In the genomic region with DNA sequence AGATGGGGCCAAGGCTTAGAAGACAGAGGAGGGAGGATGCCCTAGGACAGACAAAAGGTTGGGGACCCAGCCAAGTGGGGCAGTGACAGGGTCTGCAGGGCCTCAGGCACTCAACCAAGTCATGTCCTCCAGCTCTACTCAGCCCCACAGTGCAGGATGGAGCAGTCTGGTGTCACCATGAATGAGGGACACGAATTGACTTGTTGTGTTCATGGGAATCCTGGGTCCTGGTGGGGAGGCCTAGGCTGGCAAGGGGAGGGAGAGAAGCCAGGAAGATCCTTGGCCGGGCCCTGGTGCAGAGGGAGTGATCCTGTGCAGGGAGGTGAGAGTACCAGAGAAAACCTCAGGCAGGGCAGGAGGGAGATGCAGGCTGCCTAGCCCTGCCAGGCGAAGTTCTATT, we compare ENCODE assay signal across 30 cellular contexts. TPM values are rescaled to one million over a fixed set of nuclear protein-coding genes. Genes with fewer than 3 reads are reported as not detected.
DNase-seq lines count a peak whose midpoint lies in the region; ATAC-seq, FAIRE-seq and TF ChIP-seq lines count a peak whose summit lies in the region.
"Had no signal": no experiment of that assay in that cellular context is flagged by ENCODE, and none has a peak within 500 bp of the region (broad histone marks: within the 10 kb centered on the region; RNA-seq: fewer than 3 reads in every experiment).

No MANE protein-coding gene starts in this region.

- no peak for FAIRE-seq in kidney (lab: Jason Lieb, UNC)
- FAIRE-seq: A549, GM12891, GM19239 had no signal

- peaks cover 0 to 3% (median 0%) of the 10 kb centered on the region in 7 donors for H3K9me3 Mint-ChIP-seq in CD14-positive monocyte
- H3K9me3 Mint-ChIP-seq in dendritic cell treated with granulocyte-macrophage colony-stimulating factor and Interleukin-4, amounts not matched to agents 40 ng/mL and 50 ng/mL, for 4 days: no peaks in the 10 kb centered on the region
- no peaks in the 10 kb centered on the region for H3K9me3 Mint-ChIP-seq in stimulated activated effector memory CD8-positive, alpha-beta T cell treated with anti-CD3 and anti-CD28 coated beads, Interleukin-12 subunit alpha, Interleukin-12 subunit beta, amount 100 ng/mL, for 72 hours
- H3K9me3 Mint-ChIP-seq: CD8-positive, alpha-beta memory T cell had no signal

- peak overlapping the region in 1 of 2 donors; percentile 63 for H3K4me3 Mint-ChIP-seq in CD14-positive monocyte
- peak overlapping the region; percentile 44 for H3K4me3 Mint-ChIP-seq in dendritic cell treated with granulocyte-macrophage colony-stimulating factor and Interleukin-4, amounts not matched to agents 40 ng/mL and 50 ng/mL, for 4 days
- H3K4me3 Mint-ChIP-seq in stimulated activated effector memory CD8-positive, alpha-beta T cell treated with anti-CD3 and anti-CD28 coated beads, Interleukin-12 subunit alpha, Interleukin-12 subunit beta, amount 100 ng/mL, for 72 hours: no peak overlapping the region
- H3K4me3 Mint-ChIP-seq: CD8-positive, alpha-beta memory T cell had no signal

- peak overlapping the region; percentile 83; the same call in 1 of the 2 replicates for H3K4me2 ChIP-seq in BLaER1
- H3K4me2 ChIP-seq: A549 had no signal

- H3K4me3 ChIP-seq in BLaER1 (no peak overlapping the region), kidney (ENCODE audit: low read length in 2 of 2) (no peak overlapping the region), thyroid gland (replicated peaks in 1 of 3) (no peak overlapping the region)
- H3K4me3 ChIP-seq: A549, MG63 had no signal

- H3K36me3 ChIP-seq in BLaER1 (no peaks in the 10 kb centered on the region), kidney (ENCODE audit: control insufficient read depth in 1 of 2, insufficient read depth in 2 of 2, low read length in 2 of 2) (no peaks in the 10 kb centered on the region), thyroid gland (no peaks in the 10 kb centered on the region)
- H3K36me3 ChIP-seq: MG63 had no signal

- intact Hi-C loops in CD14-positive monocyte (cut with micrococcal nuclease) (no loop called here), posterior vena cava (cut with DNase I) (loop anchor here (10.0 kb wide), 2 partner anchors 99 to 449 kb away; no protein-coding TSS in a partner anchor), kidney (cut with DNase I) (no loop called here), thyroid gland (cut with DNase I) (no loop called here)
- intact Hi-C loops in dendritic cell treated with granulocyte-macrophage colony-stimulating factor and Interleukin-4, amounts not matched to agents 40 ng/mL and 50 ng/mL, for 4 days (cut with micrococcal nuclease): no loop called here

- no peak for TF ChIP-seq CTCF in CD14-positive monocyte (IDR thresholded peaks at IDR 0.05)
- TF ChIP-seq CTCF in kidney (IDR thresholded peaks at IDR 0.05; ENCODE audit: borderline replicate concordance, extremely low read depth, insufficient read depth): no peak
- no peak for TF ChIP-seq CTCF in thyroid gland (IDR thresholded peaks at IDR 0.05)
- no peak for TF ChIP-seq CTCF in foreskin keratinocyte (conservative IDR thresholded peaks at IDR 0.05)

- H3K9me3 ChIP-seq in BLaER1 (no peaks in the 10 kb centered on the region), kidney (ENCODE audit: control insufficient read depth in 1 of 2, low read length in 2 of 2) (no peaks in the 10 kb centered on the region), thyroid gland (no peaks in the 10 kb centered on the region)
- H3K9me3 ChIP-seq: A549, MG63 had no signal

- H3K27ac ChIP-seq in BLaER1 (no peak overlapping the region), kidney (ENCODE audit: low read depth in 2 of 2, low read length in 2 of 2) (no peak overlapping the region), thyroid gland (no peak overlapping the region), foreskin keratinocyte (no peak overlapping the region)
- H3K27ac ChIP-seq: C4-2B had no signal

- H3K9ac ChIP-seq in BLaER1 (no peak overlapping the region), kidney (ENCODE audit: low read length in 2 of 2) (no peak overlapping the region)

- 81 to 90% methylated on average over 2 to 3 of the region's 3 CpGs for WGBS in thyroid gland, 2 donors

- peaks cover 86% of the 10 kb centered on the region for H3K4me1 Mint-ChIP-seq in CD14-positive monocyte
- peaks cover 100% of the 10 kb centered on the region for H3K4me1 Mint-ChIP-seq in dendritic cell treated with granulocyte-macrophage colony-stimulating factor and Interleukin-4, amounts not matched to agents 40 ng/mL and 50 ng/mL, for 4 days (ENCODE audit: low read depth)
- peaks cover 25% of the 10 kb centered on the region for H3K4me1 Mint-ChIP-seq in stimulated activated effector memory CD8-positive, alpha-beta T cell treated with anti-CD3 and anti-CD28 coated beads, Interleukin-12 subunit alpha, Interleukin-12 subunit beta, amount 100 ng/mL, for 72 hours

- TF ChIP-seq POLR2A in thyroid gland (IDR thresholded peaks at IDR 0.05): no peak

- peaks cover 9 to 28% of the 10 kb centered on the region in 2 donors for H3K36me3 Mint-ChIP-seq in CD14-positive monocyte
- peaks cover 69% of the 10 kb centered on the region for H3K36me3 Mint-ChIP-seq in dendritic cell treated with granulocyte-macrophage colony-stimulating factor and Interleukin-4, amounts not matched to agents 40 ng/mL and 50 ng/mL, for 4 days (ENCODE audit: low read depth)
- H3K36me3 Mint-ChIP-seq in stimulated activated effector memory CD8-positive, alpha-beta T cell treated with anti-CD3 and anti-CD28 coated beads, Interleukin-12 subunit alpha, Interleukin-12 subunit beta, amount 100 ng/mL, for 72 hours: no peaks in the 10 kb centered on the region
- H3K36me3 Mint-ChIP-seq: CD8-positive, alpha-beta memory T cell had no signal

- H3K27ac Mint-ChIP-seq in CD14-positive monocyte: peak overlapping the region in 6 of 7 donors; percentile 57 to 94 (median 84)
- peak overlapping the region; percentile 82 for H3K27ac Mint-ChIP-seq in dendritic cell treated with granulocyte-macrophage colony-stimulating factor and Interleukin-4, amounts not matched to agents 40 ng/mL and 50 ng/mL, for 4 days
- no peak overlapping the region for H3K27ac Mint-ChIP-seq in stimulated activated effector memory CD8-positive, alpha-beta T cell treated with anti-CD3 and anti-CD28 coated beads, Interleukin-12 subunit alpha, Interleukin-12 subunit beta, amount 100 ng/mL, for 72 hours

- peaks cover 3 to 9% (median 5%) of the 10 kb centered on the region in 3 donors for H3K27me3 Mint-ChIP-seq in CD14-positive monocyte (ENCODE audit: low read depth in 3 of 3)
- H3K27me3 Mint-ChIP-seq in dendritic cell treated with granulocyte-macrophage colony-stimulating factor and Interleukin-4, amounts not matched to agents 40 ng/mL and 50 ng/mL, for 4 days: no peaks in the 10 kb centered on the region

- H3K27me3 ChIP-seq in BLaER1 (no peaks in the 10 kb centered on the region), thyroid gland (no peaks in the 10 kb centered on the region), foreskin keratinocyte (no peaks in the 10 kb centered on the region)
- H3K27me3 ChIP-seq: MG63 had no signal

- no peak for ATAC-seq in stimulated activated effector memory CD8-positive, alpha-beta T cell treated with anti-CD3 and anti-CD28 coated beads, Interleukin-12 subunit alpha, Interleukin-12 subunit beta, amount 100 ng/mL, for 72 hours
- no peak for ATAC-seq in foreskin keratinocyte
- ATAC-seq: A549, HCT116, PC-3 had no signal

- peaks cover 5% of the 10 kb centered on the region; the same call in 1 of the 2 replicates for H4K20me1 ChIP-seq in BLaER1

- H3K4me1 ChIP-seq in BLaER1 (peaks cover 86% of the 10 kb centered on the region), kidney (ENCODE audit: control insufficient read depth in 1 of 2, insufficient read depth in 1 of 2, low read depth in 1 of 2, low read length in 2 of 2) (peaks cover 5 to 13% of the 10 kb centered on the region in 2 donors), thyroid gland (peaks cover 0 to 17% of the 10 kb centered on the region in 2 donors), foreskin keratinocyte (peaks cover 2% of the 10 kb centered on the region)

- no peak for DNase-seq in CD14-positive monocyte (ENCODE audit: low spot score)
- DNase-seq in posterior vena cava (ENCODE audit: low spot score): peak; percentile 25
- no peak for DNase-seq in kidney
- DNase-seq in stimulated activated effector memory CD8-positive, alpha-beta T cell treated with anti-CD3 and anti-CD28 coated beads, Interleukin-12 subunit alpha, Interleukin-12 subunit beta, amount 100 ng/mL, for 72 hours (ENCODE audit: low spot score in 2 of 2): no peak
- no peak for DNase-seq in thyroid gland
- DNase-seq in foreskin keratinocyte: no peak
- DNase-seq: AML-193; Calu3; CD8-positive, alpha-beta memory T cell; DMS79 treated with DMSO at 0.1 percent for 48 hours; GF-D8; IMR-90; KG1; MG63; NCI-H1048; NCI-H1417; NCI-H1694; NCI-H2029 treated with DMSO at 0.1 percent for 48 hours; NCI-H446 treated with DMSO at 0.1 percent for 48 hours; NCI-H526; NCI-H82; NK-92 treated with Interleukin-12 subunit alpha and Interleukin-12 subunit beta, amount 100 ng/mL, for 24 hours; PC-3 had no signal

RNA-seq across cellular contexts. Expression of a gene that starts 12.0 kb away (rescaled TPM):
- polyA plus RNA-seq in CD14-positive monocyte (1 to 10 TPM; 1.7 to 5.1 TPM), kidney (ENCODE audit: insufficient read depth, low read depth, low replicate concordance) (6.7 TPM), foreskin keratinocyte (0.04 TPM in 1 of 2 replicates, not detected in the other)
- total RNA-seq in posterior vena cava (1 to 10 TPM; 2.5 to 4.9 TPM), kidney (17.9 TPM), thyroid gland (1 to 10 TPM in 3 of 4 donors, under 1 TPM in 1; 0.93 to 4.0 (median 2.8) TPM), foreskin keratinocyte (not detected in 2 replicates)
- total RNA-seq: Calu3, IMR-90 had no signal
- polyA plus RNA-seq: CD8-positive, alpha-beta memory T cell had no signal

RNA-seq across cellular contexts. Expression of a gene that starts 24.0 kb away (rescaled TPM):
- under 1 TPM; 0.16 to 0.55 TPM for polyA plus RNA-seq in CD14-positive monocyte
- total RNA-seq in posterior vena cava: 10 to 100 TPM; 88.6 to 99.1 TPM
- total RNA-seq in kidney: 68.2 TPM
- polyA plus RNA-seq in kidney (ENCODE audit: insufficient read depth, low read depth, low replicate concordance): 36.6 TPM
- total RNA-seq in thyroid gland: 100 to 1,000 TPM in 1 of 4 donors, 10 to 100 TPM in 3; 54.0 to 125 (median 61.4) TPM
- total RNA-seq in foreskin keratinocyte: 8.7 and 9.7 TPM in 2 replicates
- polyA plus RNA-seq in foreskin keratinocyte: 4.6 and 5.0 TPM in 2 replicates
- total RNA-seq: CD8-positive, alpha-beta memory T cell had no signal
- polyA plus RNA-seq: CD8-positive, alpha-beta memory T cell had no signal

Comparison
In these comparisons a context has a peak if more than half of its experiments do, and no peak if none do; other contexts are left out.
1. intact Hi-C loops: an anchor here in posterior vena cava (10.0 kb wide); none called in CD14-positive monocyte, dendritic cell treated with granulocyte-macrophage colony-stimulating factor and Interleukin-4, amounts not matched to agents 40 ng/mL and 50 ng/mL, for 4 days, kidney and thyroid gland.